31 cellular contexts compared by ENCODE assay signal in the genomic region with DNA sequence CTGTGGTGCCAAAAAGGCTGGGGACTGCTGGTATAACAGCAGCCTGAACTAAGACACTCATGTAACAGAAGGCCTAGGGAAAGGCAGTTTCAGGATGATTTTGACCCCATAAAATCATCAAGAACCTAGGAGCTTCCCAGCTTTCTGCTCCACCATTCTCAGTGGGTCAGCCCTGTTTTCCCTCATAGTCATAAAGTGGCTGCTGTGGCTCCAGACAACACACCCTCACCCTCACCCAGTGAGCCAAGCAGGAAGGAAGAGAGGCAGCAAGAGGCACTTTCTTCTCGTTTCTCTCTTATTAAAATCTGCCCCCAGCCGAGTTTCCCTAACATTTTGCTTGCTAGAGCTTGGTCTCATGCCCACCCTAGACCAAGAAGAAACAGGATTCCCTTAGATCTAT.
DNase-seq lines count a peak whose midpoint lies in the region; ATAC-seq, FAIRE-seq and TF ChIP-seq lines count a peak whose summit lies in the region.
"Had no signal": no experiment of that assay in that cellular context is flagged by ENCODE, and none has a peak within 500 bp of the region (broad histone marks: within the 10 kb centered on the region; RNA-seq: fewer than 3 reads in every experiment).

No MANE protein-coding gene starts in this region.

- WGBS in endodermal cell (ENCODE audit: insufficient coverage in 1 of 2, insufficient read length in 1 of 2), 2 experiments, result 79 to 80% methylated on average over 2 of the region's 2 CpGs
- WGBS in small intestine, 3 donors, result 83 to 94% (median 87%) methylated on average over 2 of the region's 2 CpGs

- H3K4me3 Mint-ChIP-seq in endodermal cell, result no peak overlapping the region
- no peak overlapping the region for H3K4me3 Mint-ChIP-seq in activated naive CD8-positive, alpha-beta T cell treated with anti-CD3 and anti-CD28 coated beads for 36 hours
- H3K4me3 Mint-ChIP-seq: activated CD8-positive, alpha-beta T cell treated with anti-CD3 and anti-CD28 coated beads, Interleukin-2, amount 10 ng/mL, durations not matched to agents 7 days and 5 days; activated naive CD8-positive, alpha-beta T cell treated with anti-CD3 and anti-CD28 coated beads, Interleukin-2, amount 50 U/mL, for 24 hours; T-cell had no signal

- H3K79me2 ChIP-seq in osteoblast (ENCODE audit: insufficient read depth, low read length), result no peaks in the 10 kb centered on the region

- H3K4me2 ChIP-seq in osteoblast (ENCODE audit: insufficient read depth, low read length), result no peak overlapping the region
- H3K4me2 ChIP-seq: A549 had no signal

- intact Hi-C loops in left ventricle myocardium inferior (cut with micrococcal nuclease) (no loop called here), left cardiac atrium (cut with DNase I) (no loop called here)

- H3K36me3 ChIP-seq in left ventricle myocardium inferior, result no peaks in the 10 kb centered on the region
- H3K36me3 ChIP-seq in endodermal cell (ENCODE audit: control insufficient read depth, insufficient read depth, low read length), result no peaks in the 10 kb centered on the region
- no peaks in the 10 kb centered on the region for H3K36me3 ChIP-seq in osteoblast (ENCODE audit: insufficient read depth, low read length)
- H3K36me3 ChIP-seq in small intestine (ENCODE audit: control insufficient read depth in 2 of 2, insufficient read depth in 2 of 2, low read length in 2 of 2), result no peaks in the 10 kb centered on the region
- H3K36me3 ChIP-seq: colonic mucosa, SJCRH30, thyroid gland had no signal

- TF ChIP-seq CTCF in left ventricle myocardium inferior (IDR thresholded peaks at IDR 0.05; ENCODE audit: borderline replicate concordance) (no peak), endodermal cell (conservative IDR thresholded peaks at IDR 0.05) (no peak), osteoblast (IDR thresholded peaks at IDR 0.05; ENCODE audit: extremely low read depth, low read depth, low read length) (no peak)

- peak overlapping the region; percentile 68 for H3K27ac Mint-ChIP-seq in endodermal cell
- H3K27ac Mint-ChIP-seq in activated naive CD8-positive, alpha-beta T cell treated with anti-CD3 and anti-CD28 coated beads for 36 hours, result no peak overlapping the region
- H3K27ac Mint-ChIP-seq: activated CD8-positive, alpha-beta T cell treated with anti-CD3 and anti-CD28 coated beads, Interleukin-2, amount 10 ng/mL, durations not matched to agents 7 days and 5 days; activated naive CD8-positive, alpha-beta T cell treated with anti-CD3 and anti-CD28 coated beads, Interleukin-2, amount 50 U/mL, for 24 hours; T-cell had no signal

- H3K27me3 ChIP-seq in left ventricle myocardium inferior (ENCODE audit: low read depth), result no peaks in the 10 kb centered on the region
- no peaks in the 10 kb centered on the region for H3K27me3 ChIP-seq in endodermal cell (ENCODE audit: control insufficient read depth, insufficient read depth, low read length, poor library complexity, severe bottlenecking)
- no peaks in the 10 kb centered on the region for H3K27me3 ChIP-seq in osteoblast (ENCODE audit: insufficient read depth, low read length)
- no peaks in the 10 kb centered on the region for H3K27me3 ChIP-seq in small intestine (ENCODE audit: control insufficient read depth in 2 of 2, insufficient read depth in 2 of 2, low read length in 2 of 2)
- H3K27me3 ChIP-seq: body of pancreas, colonic mucosa, SJCRH30, thyroid gland had no signal

- no peak overlapping the region for H2AFZ ChIP-seq in osteoblast (ENCODE audit: low read length)

- no peak for DNase-seq in left ventricle myocardium inferior
- no peak for DNase-seq in left cardiac atrium
- no peak for DNase-seq in endodermal cell
- DNase-seq in osteoblast (ENCODE audit: insufficient read length, low spot score, missing footprints), result no peak
- no peak for DNase-seq in NCI-H510A treated with DMSO at 0.1 percent for 48 hours (lab: John Stamatoyannopoulos, UW)
- no peak for DNase-seq in NCI-H748 (lab: John Stamatoyannopoulos, UW; ENCODE audit: unreplicated experiment)
- DNase-seq in activated naive CD8-positive, alpha-beta T cell treated with anti-CD3 and anti-CD28 coated beads for 36 hours, result no peak
- DNase-seq in small intestine, result no peak
- DNase-seq: activated CD4-positive, CD25-positive, alpha-beta regulatory T cell treated with anti-CD3 and anti-CD28 coated beads, Interleukin-2, amount 50 U/mL, for 72 hours; activated CD8-positive, alpha-beta T cell treated with anti-CD3 and anti-CD28 coated beads, Interleukin-2, amount 10 ng/mL, durations not matched to agents 7 days and 5 days; activated effector memory CD4-positive, alpha-beta T cell treated with anti-CD3 and anti-CD28 coated beads, Interleukin-2, amount 50 U/mL, for 16 hours; activated naive CD8-positive, alpha-beta T cell treated with anti-CD3 and anti-CD28 coated beads, Interleukin-2, amount 50 U/mL, for 24 hours; activated T-cell treated with anti-CD3 and anti-CD28 coated beads for 4 hours; body of pancreas; colonic mucosa; DMS79; GF-D8; GOT3; Karpas-422; NCI-H2171; NCI-H524; retina; SJCRH30; stimulated activated CD4-positive, alpha-beta T cell treated with anti-CD3 and anti-CD28 coated beads, Interleukin-12 subunit alpha, Interleukin-12 subunit beta, amount 100 ng/mL, for 4 hours; stimulated activated CD4-positive, alpha-beta T cell treated with anti-CD3 and anti-CD28 coated beads, Interleukin-4, amount 100 ng/mL, for 4 hours; stimulated activated naive CD4-positive, alpha-beta T cell treated with Interleukin-2 at 50 U/mL for 16 hours; T-cell; thyroid gland had no signal

- no peaks in the 10 kb centered on the region for H3K36me3 Mint-ChIP-seq in endodermal cell (ENCODE audit: low read depth)
- no peaks in the 10 kb centered on the region for H3K36me3 Mint-ChIP-seq in activated naive CD8-positive, alpha-beta T cell treated with anti-CD3 and anti-CD28 coated beads for 36 hours
- H3K36me3 Mint-ChIP-seq: T-cell had no signal

- no peaks in the 10 kb centered on the region for H4K20me1 ChIP-seq in osteoblast (ENCODE audit: insufficient read depth, low read length)

- no peak for ATAC-seq in left cardiac atrium
- ATAC-seq: A549; activated CD8-positive, alpha-beta T cell treated with anti-CD3 and anti-CD28 coated beads, Interleukin-2, amount 10 ng/mL, durations not matched to agents 7 days and 5 days; activated naive CD8-positive, alpha-beta T cell treated with anti-CD3 and anti-CD28 coated beads, Interleukin-2, amount 50 U/mL, for 24 hours; body of pancreas; T-cell had no signal

- no peak for FAIRE-seq in small intestine (lab: Jason Lieb, UNC)
- FAIRE-seq: A549, GM18507 had no signal

- H3K9me3 Mint-ChIP-seq in endodermal cell, result no peaks in the 10 kb centered on the region
- no peaks in the 10 kb centered on the region for H3K9me3 Mint-ChIP-seq in activated naive CD8-positive, alpha-beta T cell treated with anti-CD3 and anti-CD28 coated beads for 36 hours
- H3K9me3 Mint-ChIP-seq: activated naive CD8-positive, alpha-beta T cell treated with anti-CD3 and anti-CD28 coated beads, Interleukin-2, amount 50 U/mL, for 24 hours; T-cell had no signal

- H3K9ac ChIP-seq in endodermal cell (ENCODE audit: extremely low read depth, low read length, poor library complexity, severe bottlenecking), result no peak overlapping the region

- H3K27me3 Mint-ChIP-seq in endodermal cell (ENCODE audit: insufficient read depth), result no peaks in the 10 kb centered on the region
- H3K27me3 Mint-ChIP-seq in activated naive CD8-positive, alpha-beta T cell treated with anti-CD3 and anti-CD28 coated beads for 36 hours, result no peaks in the 10 kb centered on the region
- H3K27me3 Mint-ChIP-seq: activated naive CD8-positive, alpha-beta T cell treated with anti-CD3 and anti-CD28 coated beads, Interleukin-2, amount 50 U/mL, for 24 hours; T-cell had no signal

- peaks cover 45% of the 10 kb centered on the region for H3K4me1 ChIP-seq in left ventricle myocardium inferior
- H3K4me1 ChIP-seq in endodermal cell (ENCODE audit: control insufficient read depth, insufficient read depth, low read length), result peaks cover 7% of the 10 kb centered on the region
- H3K4me1 ChIP-seq in osteoblast (ENCODE audit: insufficient read depth, low read length), result peaks cover 13% of the 10 kb centered on the region
- no peaks in the 10 kb centered on the region for H3K4me1 ChIP-seq in small intestine (ENCODE audit: control insufficient read depth in 2 of 2, insufficient read depth in 1 of 2, low read depth in 1 of 2, low read length in 1 of 2)
- H3K4me1 ChIP-seq: colonic mucosa had no signal

- H3K4me3 ChIP-seq in left ventricle myocardium inferior, result no peak overlapping the region
- no peak overlapping the region for H3K4me3 ChIP-seq in endodermal cell (ENCODE audit: low read length)
- H3K4me3 ChIP-seq in osteoblast (ENCODE audit: insufficient read depth, low read length), result no peak overlapping the region
- no peak overlapping the region for H3K4me3 ChIP-seq in small intestine (ENCODE audit: low read depth in 1 of 2, low read length in 2 of 2)
- H3K4me3 ChIP-seq: A549, body of pancreas, colonic mucosa, lung, SJCRH30, thyroid gland had no signal

- H3K9me3 ChIP-seq in left ventricle myocardium inferior (replicated peaks), result peaks cover 3% of the 10 kb centered on the region
- peaks cover 5% of the 10 kb centered on the region for H3K9me3 ChIP-seq in endodermal cell (ENCODE audit: control insufficient read depth, low read length)
- no peaks in the 10 kb centered on the region for H3K9me3 ChIP-seq in osteoblast (ENCODE audit: low read depth, low read length)
- H3K9me3 ChIP-seq in small intestine (ENCODE audit: control insufficient read depth, low read depth), result no peaks in the 10 kb centered on the region
- H3K9me3 ChIP-seq: A549, body of pancreas, colonic mucosa, SJCRH30, thyroid gland had no signal

- H3K27ac ChIP-seq in left ventricle myocardium inferior (replicated peaks) (peak overlapping the region; percentile 70), endodermal cell (ENCODE audit: low read depth, low read length) (peak overlapping the region; percentile 30), osteoblast (ENCODE audit: low read depth, low read length) (peak overlapping the region; percentile 62), small intestine (ENCODE audit: low read depth in 1 of 2, low read length in 1 of 2) (no peak overlapping the region)
- H3K27ac ChIP-seq: colonic mucosa had no signal

- H3K4me1 Mint-ChIP-seq in endodermal cell, result peaks cover 11% of the 10 kb centered on the region
- peaks cover 10% of the 10 kb centered on the region for H3K4me1 Mint-ChIP-seq in activated naive CD8-positive, alpha-beta T cell treated with anti-CD3 and anti-CD28 coated beads for 36 hours

Comparison
In these comparisons a context has a peak if more than half of its experiments do, and no peak if none do; other contexts are left out.
1. H3K27ac ChIP-seq: peak in left ventricle myocardium inferior (single experiment), endodermal cell (single experiment) and osteoblast (single experiment); none in small intestine (0 of 2).